ENCODE assay signal across 1 cellular context in genomic region chr19:6765738-6766356, GRCh38.
TF ChIP-seq lines count a peak whose summit lies in the region.

No MANE protein-coding gene starts in this region.

TF ChIP-seq in GM12878, 131 proteins besides CTCF, POLR2A, EP300 and RAD21:
- TF ChIP-seq SPI1 (IDR thresholded peaks at IDR 0.05; ENCODE audit: borderline replicate concordance, insufficient read depth, low read depth, low read length) (peak; percentile 21; the same call in 1 of the 2 replicates), SUZ12 (IDR thresholded peaks at IDR 0.05; ENCODE audit: unreplicated experiment) (no peak)
